ENCODE assay signal across 17 cellular contexts in genomic region chr2:148640767-148641166, GRCh38. TPM values are rescaled to one million over a fixed set of nuclear protein-coding genes. Genes with fewer than 3 reads are reported as not detected.
A peak's percentile ranks its signal among the peaks of the same experiment; 100 is the strongest.
DNase-seq lines count a peak whose midpoint lies in the region; ATAC-seq, FAIRE-seq and TF ChIP-seq lines count a peak whose summit lies in the region.
"Had no signal": no experiment of that assay in that cellular context is flagged by ENCODE, and none has a peak within 500 bp of the region (broad histone marks: within the 10 kb centered on the region; RNA-seq: fewer than 3 reads in every experiment).

No MANE protein-coding gene starts in this region.

- peaks cover 14% of the 10 kb centered on the region for H3K4me1 Mint-ChIP-seq in activated T-helper 17 cell treated with anti-CD3 and anti-CD28 coated beads, Interleukin-2, amount 50 U/mL, for 72 hours
- H3K4me1 Mint-ChIP-seq in mesothelial cell of epicardium = peaks cover 10% of the 10 kb centered on the region
- peaks cover 15% of the 10 kb centered on the region for H3K4me1 Mint-ChIP-seq in activated T-cell treated with anti-CD3 and anti-CD28 coated beads, Interleukin-2, amount 50 U/mL, for 72 hours (ENCODE audit: low read depth)

- TF ChIP-seq CTCF in choroid plexus epithelial cell (conservative IDR thresholded peaks at IDR 0.05; ENCODE audit: low read depth, low read length) (peak; percentile 48), pancreas (IDR thresholded peaks at IDR 0.05) (no peak), mesothelial cell of epicardium (IDR thresholded peaks at IDR 0.05; ENCODE audit: unreplicated experiment) (no peak)

- H3K36me3 Mint-ChIP-seq in activated T-helper 17 cell treated with anti-CD3 and anti-CD28 coated beads, Interleukin-2, amount 50 U/mL, for 72 hours (ENCODE audit: low read depth) = peaks cover 8% of the 10 kb centered on the region
- H3K36me3 Mint-ChIP-seq in mesothelial cell of epicardium = no peaks in the 10 kb centered on the region
- H3K36me3 Mint-ChIP-seq in activated T-cell treated with anti-CD3 and anti-CD28 coated beads, Interleukin-2, amount 50 U/mL, for 72 hours (ENCODE audit: insufficient read depth in 2 of 2) = peaks cover 1 to 4% of the 10 kb centered on the region in 2 donors

- no peak overlapping the region for H3K27ac Mint-ChIP-seq in activated T-helper 17 cell treated with anti-CD3 and anti-CD28 coated beads, Interleukin-2, amount 50 U/mL, for 72 hours
- H3K27ac Mint-ChIP-seq in mesothelial cell of epicardium = no peak overlapping the region
- H3K27ac Mint-ChIP-seq in activated T-cell treated with anti-CD3 and anti-CD28 coated beads, Interleukin-2, amount 50 U/mL, for 72 hours = no peak overlapping the region
- H3K27ac Mint-ChIP-seq: activated CD8-positive, alpha-beta T cell treated with anti-CD3 and anti-CD28 coated beads for 36 hours; T-helper 2 cell treated with Interferon-gamma antibody and Interleukin-4, amounts not matched to agents 5 μg/mL and 100 μg/mL, for 36 hours had no signal

- WGBS in pancreas, 2 donors = 44 to 51% methylated on average over 5 of the region's 5 CpGs

- H3K27me3 ChIP-seq in pancreas = no peaks in the 10 kb centered on the region
- H3K27me3 ChIP-seq: gastrocnemius medialis, upper lobe of left lung had no signal

- ATAC-seq in pancreas = no peak
- ATAC-seq in activated T-helper 17 cell treated with anti-CD3 and anti-CD28 coated beads, Interleukin-2, amount 50 U/mL, for 72 hours (replicated peaks) = no peak
- no peak for ATAC-seq in activated T-cell treated with anti-CD3 and anti-CD28 coated beads, Interleukin-2, amount 50 U/mL, for 72 hours (replicated peaks in 1 of 2)
- ATAC-seq: activated CD8-positive, alpha-beta T cell treated with anti-CD3 and anti-CD28 coated beads for 36 hours; gastrocnemius medialis; left lobe of liver had no signal

- DNase-seq in ELR (ENCODE audit: low read depth) (peak; percentile 52), M059J (ENCODE audit: low read depth) (peak; percentile 29), choroid plexus epithelial cell (ENCODE audit: low read depth) (peak; percentile 60), middle frontal gyrus (ENCODE audit: extremely low spot score, low spot score) (peak; percentile 29), pancreas (no peak), mesothelial cell of epicardium (ENCODE audit: low spot score in 2 of 2, unreplicated experiment in 2 of 2) (no peak)
- DNase-seq in activated T-cell treated with anti-CD3 and anti-CD28 coated beads, Interleukin-2, amount 50 U/mL, for 72 hours = no peak
- DNase-seq: activated CD8-positive, alpha-beta T cell treated with anti-CD3 and anti-CD28 coated beads for 36 hours; activated naive CD4-positive, alpha-beta T cell treated with Interleukin-2 at 50 U/mL for 16 hours; gastrocnemius medialis; stimulated activated CD4-positive, alpha-beta T cell treated with anti-CD3 and anti-CD28 coated beads, Interleukin-15, amount 100 ng/mL, for 24 hours; upper lobe of left lung had no signal

- H3K27ac ChIP-seq in pancreas = no peak overlapping the region
- H3K27ac ChIP-seq: gastrocnemius medialis, upper lobe of left lung had no signal

- H3K36me3 ChIP-seq in pancreas = no peaks in the 10 kb centered on the region
- H3K36me3 ChIP-seq: gastrocnemius medialis, upper lobe of left lung had no signal

- H3K4me3 Mint-ChIP-seq in activated T-helper 17 cell treated with anti-CD3 and anti-CD28 coated beads, Interleukin-2, amount 50 U/mL, for 72 hours = no peak overlapping the region
- H3K4me3 Mint-ChIP-seq in mesothelial cell of epicardium = no peak overlapping the region
- no peak overlapping the region for H3K4me3 Mint-ChIP-seq in activated T-cell treated with anti-CD3 and anti-CD28 coated beads, Interleukin-2, amount 50 U/mL, for 72 hours
- H3K4me3 Mint-ChIP-seq: activated CD8-positive, alpha-beta T cell treated with anti-CD3 and anti-CD28 coated beads for 36 hours; T-helper 2 cell treated with Interferon-gamma antibody and Interleukin-4, amounts not matched to agents 5 μg/mL and 100 μg/mL, for 36 hours had no signal

- H3K4me1 ChIP-seq in pancreas = peaks cover 0 to 5% (median 0%) of the 10 kb centered on the region in 3 donors

- no peaks in the 10 kb centered on the region for H3K27me3 Mint-ChIP-seq in activated T-helper 17 cell treated with anti-CD3 and anti-CD28 coated beads, Interleukin-2, amount 50 U/mL, for 72 hours
- peaks cover 23% of the 10 kb centered on the region for H3K27me3 Mint-ChIP-seq in mesothelial cell of epicardium (ENCODE audit: low read depth)
- H3K27me3 Mint-ChIP-seq in activated T-cell treated with anti-CD3 and anti-CD28 coated beads, Interleukin-2, amount 50 U/mL, for 72 hours (ENCODE audit: low read depth) = peaks cover 5% of the 10 kb centered on the region

- no peak for FAIRE-seq in pancreas (lab: Jason Lieb, UNC)
- FAIRE-seq: colon, GM12891 had no signal

- no peaks in the 10 kb centered on the region for H3K9me3 Mint-ChIP-seq in activated T-helper 17 cell treated with anti-CD3 and anti-CD28 coated beads, Interleukin-2, amount 50 U/mL, for 72 hours
- H3K9me3 Mint-ChIP-seq in mesothelial cell of epicardium = no peaks in the 10 kb centered on the region
- H3K9me3 Mint-ChIP-seq in activated T-cell treated with anti-CD3 and anti-CD28 coated beads, Interleukin-2, amount 50 U/mL, for 72 hours = no peaks in the 10 kb centered on the region
- H3K9me3 Mint-ChIP-seq: activated CD8-positive, alpha-beta T cell treated with anti-CD3 and anti-CD28 coated beads for 36 hours; T-helper 2 cell treated with Interferon-gamma antibody and Interleukin-4, amounts not matched to agents 5 μg/mL and 100 μg/mL, for 36 hours had no signal

- intact Hi-C loops in pancreas (cut with DNase I) = no loop called here

- H3K9me3 ChIP-seq in pancreas = no peaks in the 10 kb centered on the region
- H3K9me3 ChIP-seq: gastrocnemius medialis, upper lobe of left lung had no signal

- H3K4me3 ChIP-seq in choroid plexus epithelial cell (ENCODE audit: low read depth, low read length) (no peak overlapping the region), pancreas (no peak overlapping the region)
- H3K4me3 ChIP-seq: gastrocnemius medialis, upper lobe of left lung had no signal

RNA-seq across cellular contexts. Expression of gene EPC2, which starts 3.8 kb away (rescaled TPM):
- 8.2 and 14.6 TPM in 2 replicates for total RNA-seq in M059J (2014; rRNA removed; shearing (Covaris generic))
- 10 to 100 TPM; 10.1 to 17.7 (median 13.0) TPM for total RNA-seq in pancreas
- 1 to 10 TPM; 3.1 to 9.1 TPM for polyA plus RNA-seq in pancreas
- total RNA-seq in activated T-helper 17 cell treated with anti-CD3 and anti-CD28 coated beads, Interleukin-2, amount 50 U/mL, for 72 hours = 10 to 100 TPM; 22.5 to 25.7 TPM
- total RNA-seq in mesothelial cell of epicardium = 43.8 to 45.6 TPM (median 45.3 TPM) in 3 replicates
- total RNA-seq in activated T-cell treated with anti-CD3 and anti-CD28 coated beads, Interleukin-2, amount 50 U/mL, for 72 hours = 10 to 100 TPM; 33.2 to 37.2 TPM

Comparison
In these comparisons a context has a peak if more than half of its experiments do, and no peak if none do; other contexts are left out.
1. DNase-seq: peak in ELR (single experiment), M059J (single experiment), choroid plexus epithelial cell (single experiment) and middle frontal gyrus (single experiment); none in pancreas (0 of 6), mesothelial cell of epicardium (0 of 2) and activated T-cell treated with anti-CD3 and anti-CD28 coated beads, Interleukin-2, amount 50 U/mL, for 72 hours (0 of 2).